Comparison of ENCODE assay signal across 11 cellular contexts in genomic region chr19:12667903-12668302, GRCh38. TPM values are rescaled to one million over a fixed set of nuclear protein-coding genes. Genes with fewer than 3 reads are reported as not detected.
DNase-seq lines count a peak whose midpoint lies in the region; ATAC-seq and TF ChIP-seq lines count a peak whose summit lies in the region.
"Had no signal": no experiment of that assay in that cellular context is flagged by ENCODE, and none has a peak within 500 bp of the region (broad histone marks: within the 10 kb centered on the region; RNA-seq: fewer than 3 reads in every experiment).

No MANE protein-coding gene starts in this region.

- no peaks in the 10 kb centered on the region for H3K27me3 ChIP-seq in left ventricle myocardium inferior (ENCODE audit: low read depth)
- no peaks in the 10 kb centered on the region for H3K27me3 ChIP-seq in lower lobe of right lung (ENCODE audit: low read depth)
- no peaks in the 10 kb centered on the region for H3K27me3 ChIP-seq in upper lobe of right lung
- H3K27me3 ChIP-seq: spleen had no signal

- peaks cover 2% of the 10 kb centered on the region for H3K36me3 Mint-ChIP-seq in activated naive CD8-positive, alpha-beta T cell

- H3K9me3 Mint-ChIP-seq in activated naive CD8-positive, alpha-beta T cell (ENCODE audit: low read depth) = no peaks in the 10 kb centered on the region

- DNase-seq in left ventricle myocardium inferior = no peak
- DNase-seq in Right ventricle myocardium inferior (ENCODE audit: missing footprints) = no peak
- no peak for DNase-seq in lower lobe of right lung
- DNase-seq in upper lobe of right lung = no peak
- no peak for DNase-seq in NCI-H1105 (lab: John Stamatoyannopoulos, UW)
- DNase-seq: DMS53, spleen had no signal

- H3K4me3 Mint-ChIP-seq in activated naive CD8-positive, alpha-beta T cell = peak overlapping the region; percentile 97

- intact Hi-C loops in left ventricle myocardium inferior (cut with micrococcal nuclease) (no loop called here), Right ventricle myocardium inferior (cut with DNase I) (no loop called here), lower lobe of right lung (cut with DNase I) (no loop called here), upper lobe of right lung (cut with DNase I) (no loop called here)

- H3K27ac Mint-ChIP-seq in activated naive CD8-positive, alpha-beta T cell = no peak overlapping the region

- H3K27ac ChIP-seq in left ventricle myocardium inferior (replicated peaks) (no peak overlapping the region), lower lobe of right lung (no peak overlapping the region), upper lobe of right lung (no peak overlapping the region)

- TF ChIP-seq CTCF in left ventricle myocardium inferior (IDR thresholded peaks at IDR 0.05; ENCODE audit: borderline replicate concordance) (no peak), lower lobe of right lung (IDR thresholded peaks at IDR 0.05) (no peak), upper lobe of right lung (IDR thresholded peaks at IDR 0.05) (no peak)

- peaks cover 48% of the 10 kb centered on the region for H3K4me1 Mint-ChIP-seq in activated naive CD8-positive, alpha-beta T cell (ENCODE audit: low read depth)

- peaks cover 52% of the 10 kb centered on the region for H3K4me1 ChIP-seq in left ventricle myocardium inferior
- H3K4me1 ChIP-seq in lower lobe of right lung = peaks cover 50% of the 10 kb centered on the region
- peaks cover 37% of the 10 kb centered on the region for H3K4me1 ChIP-seq in upper lobe of right lung

- no peaks in the 10 kb centered on the region for H3K27me3 Mint-ChIP-seq in activated naive CD8-positive, alpha-beta T cell

- H3K36me3 ChIP-seq in left ventricle myocardium inferior = peaks cover 34% of the 10 kb centered on the region
- peaks cover 38% of the 10 kb centered on the region for H3K36me3 ChIP-seq in lower lobe of right lung
- peaks cover 28% of the 10 kb centered on the region for H3K36me3 ChIP-seq in upper lobe of right lung

- H3K4me3 ChIP-seq in left ventricle myocardium inferior = peak overlapping the region; percentile 92
- peak overlapping the region; percentile 95 for H3K4me3 ChIP-seq in lower lobe of right lung
- H3K4me3 ChIP-seq in upper lobe of right lung = peak overlapping the region; percentile 92

- no peak for ATAC-seq in Right ventricle myocardium inferior
- no peak for ATAC-seq in lower lobe of right lung
- ATAC-seq in upper lobe of right lung = no peak
- ATAC-seq in HG03565 (IDR thresholded peaks at IDR 0.05; ENCODE audit: unreplicated experiment) = no peak
- no peak for ATAC-seq in HG02981 (IDR thresholded peaks at IDR 0.05; ENCODE audit: unreplicated experiment)

- H3K9me3 ChIP-seq in left ventricle myocardium inferior (replicated peaks) = no peaks in the 10 kb centered on the region
- no peaks in the 10 kb centered on the region for H3K9me3 ChIP-seq in lower lobe of right lung
- H3K9me3 ChIP-seq in upper lobe of right lung = no peaks in the 10 kb centered on the region
- H3K9me3 ChIP-seq: spleen had no signal

RNA-seq across cellular contexts. Expression of gene WDR83, which starts 1.3 kb away (rescaled TPM):
- 8.4 TPM for total RNA-seq in left ventricle myocardium inferior
- total RNA-seq in Right ventricle myocardium inferior = 7.2 TPM
- 8.6 TPM for total RNA-seq in lower lobe of right lung
- 10.9 TPM for total RNA-seq in upper lobe of right lung

RNA-seq across cellular contexts. Expression of gene MAN2B1, which starts 1.4 kb away (rescaled TPM):
- total RNA-seq in left ventricle myocardium inferior = 26.7 TPM
- 40.2 TPM for total RNA-seq in Right ventricle myocardium inferior
- 251 TPM for total RNA-seq in lower lobe of right lung
- 174 TPM for total RNA-seq in upper lobe of right lung

RNA-seq across cellular contexts. Expression of gene DHPS, which starts 13.8 kb away (rescaled TPM):
- total RNA-seq in left ventricle myocardium inferior = 50.8 TPM
- total RNA-seq in Right ventricle myocardium inferior = 45.9 TPM
- 77.0 TPM for total RNA-seq in lower lobe of right lung
- 70.5 TPM for total RNA-seq in upper lobe of right lung

RNA-seq across cellular contexts. Expression of gene GNG14, which starts 19.9 kb away (rescaled TPM):
- not detected for total RNA-seq in left ventricle myocardium inferior
- total RNA-seq in Right ventricle myocardium inferior = not detected
- total RNA-seq in lower lobe of right lung = not detected
- total RNA-seq in upper lobe of right lung = not detected
- total RNA-seq: spleen, temporal lobe had no signal

RNA-seq across cellular contexts. Expression of gene FBXW9, which starts 28.5 kb away (rescaled TPM):
- total RNA-seq in left ventricle myocardium inferior (1.8 TPM), Right ventricle myocardium inferior (1.7 TPM), lower lobe of right lung (6.0 TPM), upper lobe of right lung (4.3 TPM)
